1 cellular context compared by ENCODE assay signal in genomic region chr10:97531401-97531985, GRCh38.
TF ChIP-seq lines count a peak whose summit lies in the region.

No MANE protein-coding gene starts in this region.

TF ChIP-seq in WTC11, 78 proteins besides CTCF, POLR2A, EP300 and RAD21 (continued from another document):
- TF ChIP-seq AR (CRISPR knock-in tag; IDR thresholded peaks at IDR 0.05) = no peak
- no peak for TF ChIP-seq ATF6 (CRISPR knock-in tag; IDR thresholded peaks at IDR 0.05)
- TF ChIP-seq CDX4 (CRISPR knock-in tag; IDR thresholded peaks at IDR 0.05; ENCODE audit: borderline replicate concordance) = no peak
- no peak for TF ChIP-seq IRF2 (CRISPR knock-in tag; IDR thresholded peaks at IDR 0.05; ENCODE audit: borderline replicate concordance, low read depth)
- TF ChIP-seq PRDM15 (CRISPR knock-in tag; IDR thresholded peaks at IDR 0.05) = no peak
- TF ChIP-seq, protein P1, sequence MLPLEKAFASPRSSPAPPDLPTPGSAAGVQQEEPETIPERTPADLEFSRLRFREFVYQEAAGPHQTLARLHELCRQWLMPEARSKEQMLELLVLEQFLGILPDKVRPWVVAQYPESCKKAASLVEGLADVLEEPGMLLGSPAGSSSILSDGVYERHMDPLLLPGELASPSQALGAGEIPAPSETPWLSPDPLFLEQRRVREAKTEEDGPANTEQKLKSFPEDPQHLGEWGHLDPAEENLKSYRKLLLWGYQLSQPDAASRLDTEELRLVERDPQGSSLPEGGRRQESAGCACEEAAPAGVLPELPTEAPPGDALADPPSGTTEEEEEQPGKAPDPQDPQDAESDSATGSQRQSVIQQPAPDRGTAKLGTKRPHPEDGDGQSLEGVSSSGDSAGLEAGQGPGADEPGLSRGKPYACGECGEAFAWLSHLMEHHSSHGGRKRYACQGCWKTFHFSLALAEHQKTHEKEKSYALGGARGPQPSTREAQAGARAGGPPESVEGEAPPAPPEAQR (CRISPR knock-in tag; IDR thresholded peaks at IDR 0.05) = no peak
- no peak for TF ChIP-seq ZNF425 (CRISPR knock-in tag; conservative IDR thresholded peaks at IDR 0.05)
- no peak for TF ChIP-seq TEAD1 (CRISPR knock-in tag; IDR thresholded peaks at IDR 0.05)
- no peak for TF ChIP-seq JUN (CRISPR knock-in tag; IDR thresholded peaks at IDR 0.05)
- TF ChIP-seq OVOL2 (CRISPR knock-in tag; IDR thresholded peaks at IDR 0.05; ENCODE audit: borderline replicate concordance) = no peak
- no peak for TF ChIP-seq ETV6 (CRISPR knock-in tag; IDR thresholded peaks at IDR 0.05)
